Comparison of ENCODE assay signal across 16 cellular contexts in the genomic region with DNA sequence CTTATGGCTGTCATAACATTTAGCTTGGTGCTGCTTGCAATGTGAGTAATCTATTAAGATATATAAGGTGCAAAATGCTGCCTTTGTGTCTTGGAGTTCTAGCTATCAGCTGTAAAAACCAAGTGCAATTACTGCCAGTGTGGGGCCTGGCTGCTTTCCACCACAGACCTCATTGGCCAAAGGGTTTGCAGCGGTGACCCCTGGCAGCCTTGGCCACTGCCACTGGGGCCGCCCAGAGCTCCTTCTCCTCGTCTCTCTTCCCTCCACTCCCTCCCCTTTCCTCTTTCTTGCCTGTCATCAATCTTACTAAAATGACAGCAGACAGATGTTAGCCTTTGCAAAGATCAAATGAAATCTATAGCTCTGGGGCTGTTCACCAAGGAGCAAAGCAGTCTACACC.
DNase-seq lines count a peak whose midpoint lies in the region; ATAC-seq and TF ChIP-seq lines count a peak whose summit lies in the region.
"Had no signal": no experiment of that assay in that cellular context is flagged by ENCODE, and none has a peak within 500 bp of the region (broad histone marks: within the 10 kb centered on the region; RNA-seq: fewer than 3 reads in every experiment).

No MANE protein-coding gene starts in this region.

- peaks cover 7% of the 10 kb centered on the region for H3K4me1 ChIP-seq in endodermal cell (ENCODE audit: control insufficient read depth, insufficient read depth, low read length)
- no peaks in the 10 kb centered on the region for H3K4me1 ChIP-seq in osteoblast (ENCODE audit: insufficient read depth, low read length)

- 81% methylated on average over 3 of the region's 3 CpGs; no CpG with 5 or more reads in 1 of the 2 experiments for WGBS in endodermal cell (ENCODE audit: insufficient coverage in 1 of 2, insufficient read length in 1 of 2), 2 experiments

- H3K4me2 ChIP-seq in osteoblast (ENCODE audit: insufficient read depth, low read length): no peak overlapping the region

- H3K4me1 Mint-ChIP-seq in endodermal cell: peaks cover 32% of the 10 kb centered on the region
- H3K4me1 Mint-ChIP-seq: CD14-positive monocyte had no signal

- H3K4me3 ChIP-seq in endodermal cell (ENCODE audit: low read length) (no peak overlapping the region), osteoblast (ENCODE audit: insufficient read depth, low read length) (no peak overlapping the region)

- H3K79me2 ChIP-seq in osteoblast (ENCODE audit: insufficient read depth, low read length): no peaks in the 10 kb centered on the region

- H4K20me1 ChIP-seq in osteoblast (ENCODE audit: insufficient read depth, low read length): no peaks in the 10 kb centered on the region

- no peak overlapping the region for H2AFZ ChIP-seq in osteoblast (ENCODE audit: low read length)

- ATAC-seq in HG03457 (IDR thresholded peaks at IDR 0.05; ENCODE audit: unreplicated experiment): no peak

- H3K36me3 Mint-ChIP-seq in endodermal cell (ENCODE audit: low read depth): no peaks in the 10 kb centered on the region
- H3K36me3 Mint-ChIP-seq: CD14-positive monocyte had no signal

- H3K27me3 ChIP-seq in endodermal cell (ENCODE audit: control insufficient read depth, insufficient read depth, low read length, poor library complexity, severe bottlenecking) (no peaks in the 10 kb centered on the region), osteoblast (ENCODE audit: insufficient read depth, low read length) (no peaks in the 10 kb centered on the region)

- H3K27ac Mint-ChIP-seq in endodermal cell: no peak overlapping the region
- H3K27ac Mint-ChIP-seq: CD14-positive monocyte, HFFc6 had no signal

- H3K27me3 Mint-ChIP-seq in endodermal cell (ENCODE audit: insufficient read depth): no peaks in the 10 kb centered on the region

- TF ChIP-seq CTCF in endodermal cell (conservative IDR thresholded peaks at IDR 0.05) (no peak), osteoblast (IDR thresholded peaks at IDR 0.05; ENCODE audit: extremely low read depth, low read depth, low read length) (no peak)

- DNase-seq in NCI-H510A treated with DMSO at 0.1 percent for 48 hours (lab: John Stamatoyannopoulos, UW) (peak; percentile 14), NCI-H510A (lab: John Stamatoyannopoulos, UW) (no peak), NCI-H2227 treated with DMSO at 0.1 percent for 48 hours (lab: John Stamatoyannopoulos, UW) (peak; percentile 82), endodermal cell (peak; percentile 51), osteoblast (ENCODE audit: insufficient read length, low spot score, missing footprints) (peak; percentile 30)
- no peak for DNase-seq in stimulated activated CD4-positive, alpha-beta T cell treated with anti-CD3 and anti-CD28 coated beads, Interleukin-1b, Interleukin-23, amount 100 ng/mL, for 48 hours
- no peak for DNase-seq in activated CD4-positive, alpha-beta T cell treated with anti-CD3 and anti-CD28 coated beads for 1 hour
- DNase-seq: 8988T, H7, HFFc6, NCI-H1417 treated with DMSO at 0.1 percent for 48 hours, NCI-H2081, SHP77 treated with DMSO at 0.1 percent for 48 hours had no signal

- no peak overlapping the region for H3K4me3 Mint-ChIP-seq in endodermal cell
- H3K4me3 Mint-ChIP-seq: CD14-positive monocyte, HFFc6 had no signal

- H3K9ac ChIP-seq in endodermal cell (ENCODE audit: extremely low read depth, low read length, poor library complexity, severe bottlenecking): no peak overlapping the region

- H3K36me3 ChIP-seq in endodermal cell (ENCODE audit: control insufficient read depth, insufficient read depth, low read length) (no peaks in the 10 kb centered on the region), osteoblast (ENCODE audit: insufficient read depth, low read length) (no peaks in the 10 kb centered on the region)

- H3K9me3 Mint-ChIP-seq in endodermal cell: no peaks in the 10 kb centered on the region

- H3K9me3 ChIP-seq in endodermal cell (ENCODE audit: control insufficient read depth, low read length) (no peaks in the 10 kb centered on the region), osteoblast (ENCODE audit: low read depth, low read length) (no peaks in the 10 kb centered on the region)

- no peak overlapping the region for H3K27ac ChIP-seq in endodermal cell (ENCODE audit: low read depth, low read length)
- no peak overlapping the region for H3K27ac ChIP-seq in osteoblast (ENCODE audit: low read depth, low read length)
- H3K27ac ChIP-seq: HL-60 had no signal

Comparison
In these comparisons a context has a peak if more than half of its experiments do, and no peak if none do; other contexts are left out.
1. DNase-seq: peak in NCI-H510A treated with DMSO at 0.1 percent for 48 hours (single experiment), NCI-H2227 treated with DMSO at 0.1 percent for 48 hours (single experiment), endodermal cell (single experiment) and osteoblast (single experiment); none in NCI-H510A (single experiment), stimulated activated CD4-positive, alpha-beta T cell treated with anti-CD3 and anti-CD28 coated beads, Interleukin-1b, Interleukin-23, amount 100 ng/mL, for 48 hours (single experiment) and activated CD4-positive, alpha-beta T cell treated with anti-CD3 and anti-CD28 coated beads for 1 hour (single experiment).